ENCODE assay signal across 23 cellular contexts in genomic region chr3:4949004-4949403, GRCh38.
"Had no signal": no experiment of that assay in that cellular context is flagged by ENCODE, and none has a peak within 500 bp of the region (broad histone marks: within the 10 kb centered on the region; RNA-seq: fewer than 3 reads in every experiment).

No MANE protein-coding gene starts in this region.

- H3K9ac ChIP-seq: neural progenitor cell had no signal

- H3K9me3 Mint-ChIP-seq: natural killer cell treated with Interleukin-12 subunit alpha and Interleukin-12 subunit beta and Interleukin-15 and Interleukin-18, amount 100 ng/mL, for 72 hours; neural progenitor cell; stimulated activated memory B cell treated with anti-CD40 and anti-IgM and Interleukin-4, amounts not matched to agents 10 μg/mL and 1 μg/mL and 100 μg/mL, for 72 hours; stimulated activated naive CD8-positive, alpha-beta T cell treated with anti-CD3 and anti-CD28 coated beads, Interleukin-15, Interleukin-2, amounts not matched to agents 100 ng/mL and 50 ng/mL, for 24 hours had no signal

- H3K4me1 ChIP-seq: neural progenitor cell, pancreas, prostate gland, uterus had no signal

- H3K27me3 ChIP-seq: dorsolateral prefrontal cortex, hepatocyte, neural progenitor cell, pancreas, upper lobe of left lung, uterus had no signal

- H3K4me3 ChIP-seq: dorsolateral prefrontal cortex, hepatocyte, left ventricle myocardium inferior, lung, neural progenitor cell, pancreas, prostate gland, smooth muscle cell, thoracic aorta, upper lobe of left lung, uterus had no signal

- H3K9me3 ChIP-seq: left ventricle myocardium inferior, pancreas, prostate gland, thoracic aorta, upper lobe of left lung, uterus had no signal

- H3K36me3 ChIP-seq: left ventricle myocardium inferior, neural progenitor cell, pancreas, prostate gland, thoracic aorta, upper lobe of left lung, uterus had no signal

- H3K4me3 Mint-ChIP-seq: natural killer cell treated with Interleukin-12 subunit alpha and Interleukin-12 subunit beta and Interleukin-15 and Interleukin-18, amount 100 ng/mL, for 72 hours; neural progenitor cell; stimulated activated memory B cell treated with anti-CD40 and anti-IgM and Interleukin-4, amounts not matched to agents 10 μg/mL and 1 μg/mL and 100 μg/mL, for 72 hours; stimulated activated naive CD8-positive, alpha-beta T cell treated with anti-CD3 and anti-CD28 coated beads, Interleukin-15, Interleukin-2, amounts not matched to agents 100 ng/mL and 50 ng/mL, for 24 hours had no signal

- H3K27ac Mint-ChIP-seq: neural progenitor cell; stimulated activated memory B cell treated with anti-CD40 and anti-IgM and Interleukin-4, amounts not matched to agents 10 μg/mL and 1 μg/mL and 100 μg/mL, for 72 hours; stimulated activated naive CD8-positive, alpha-beta T cell treated with anti-CD3 and anti-CD28 coated beads, Interleukin-15, Interleukin-2, amounts not matched to agents 100 ng/mL and 50 ng/mL, for 24 hours had no signal

- FAIRE-seq: kidney, pancreas had no signal

- H3K27ac ChIP-seq: hepatocyte, left ventricle myocardium inferior, neural progenitor cell, pancreas, prostate gland, thoracic aorta, upper lobe of left lung, uterus had no signal

- DNase-seq: cortex of kidney; dorsolateral prefrontal cortex; effector CD8-positive, alpha-beta T cell; head of caudate nucleus; kidney; left cardiac atrium; left ventricle myocardium inferior; mesenchymal stem cell; midbrain; nucleus accumbens; pancreas; stimulated activated CD4-positive, alpha-beta T cell treated with anti-CD3 and anti-CD28 coated beads, Interleukin-4, amount 100 ng/mL, for 24 hours; upper lobe of left lung; uterus had no signal

- ATAC-seq: natural killer cell treated with Interleukin-12 subunit alpha and Interleukin-12 subunit beta and Interleukin-15 and Interleukin-18, amount 100 ng/mL, for 72 hours; stimulated activated memory B cell treated with anti-CD40 and anti-IgM and Interleukin-4, amounts not matched to agents 10 μg/mL and 1 μg/mL and 100 μg/mL, for 72 hours had no signal

- H3K36me3 Mint-ChIP-seq: natural killer cell treated with Interleukin-12 subunit alpha and Interleukin-12 subunit beta and Interleukin-15 and Interleukin-18, amount 100 ng/mL, for 72 hours; neural progenitor cell; stimulated activated memory B cell treated with anti-CD40 and anti-IgM and Interleukin-4, amounts not matched to agents 10 μg/mL and 1 μg/mL and 100 μg/mL, for 72 hours had no signal

- H3K79me2 ChIP-seq: hepatocyte had no signal

- H2AFZ ChIP-seq: hepatocyte, neural progenitor cell had no signal

- H3K4me2 ChIP-seq: hepatocyte, neural progenitor cell, smooth muscle cell had no signal

- H3K27me3 Mint-ChIP-seq: natural killer cell treated with Interleukin-12 subunit alpha and Interleukin-12 subunit beta and Interleukin-15 and Interleukin-18, amount 100 ng/mL, for 72 hours; stimulated activated memory B cell treated with anti-CD40 and anti-IgM and Interleukin-4, amounts not matched to agents 10 μg/mL and 1 μg/mL and 100 μg/mL, for 72 hours; stimulated activated naive CD8-positive, alpha-beta T cell treated with anti-CD3 and anti-CD28 coated beads, Interleukin-15, Interleukin-2, amounts not matched to agents 100 ng/mL and 50 ng/mL, for 24 hours had no signal

- H3K4me1 Mint-ChIP-seq: stimulated activated memory B cell treated with anti-CD40 and anti-IgM and Interleukin-4, amounts not matched to agents 10 μg/mL and 1 μg/mL and 100 μg/mL, for 72 hours had no signal
